In the genomic region with DNA sequence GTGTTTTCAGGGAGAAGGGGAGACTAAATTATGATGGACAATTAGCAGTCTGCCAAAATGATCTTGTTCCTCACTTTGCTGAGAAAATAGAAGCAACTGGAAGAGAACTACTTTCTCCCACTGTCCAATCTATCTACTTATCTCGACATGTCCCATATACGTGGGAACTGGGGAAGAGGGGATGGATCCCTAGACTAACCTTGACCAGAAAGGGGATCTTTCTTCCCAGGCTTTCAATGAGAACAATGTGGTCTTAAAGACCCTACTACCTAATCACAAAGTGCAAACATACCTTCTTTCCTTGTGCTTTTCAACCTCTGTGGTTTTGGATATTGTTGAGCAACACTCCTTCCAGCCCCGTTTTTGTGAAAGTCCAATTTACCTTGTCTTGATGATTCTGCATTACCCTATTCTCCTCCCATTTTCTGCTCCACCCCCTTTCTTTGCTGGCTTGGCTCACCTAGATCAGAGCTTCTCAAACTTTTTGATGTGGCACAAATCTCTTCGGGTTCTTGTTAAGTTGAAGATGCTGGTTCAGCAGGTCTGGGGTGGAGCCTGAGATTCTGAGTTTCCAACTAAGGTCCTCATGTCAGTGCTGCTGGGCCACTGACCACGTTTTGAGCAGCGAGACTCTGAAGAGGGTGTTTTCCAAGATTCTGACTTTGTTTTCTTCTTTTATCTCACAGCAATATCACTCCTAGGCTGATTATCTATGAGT, we compare ENCODE assay signal across 8 cellular contexts.
DNase-seq lines count a peak whose midpoint lies in the region; TF ChIP-seq lines count a peak whose summit lies in the region.
"Not testable (repeated sequence)": the region's sequence is repeated elsewhere in the genome, so short reads cannot be mapped to it uniquely, and the experiment has no call there.

No MANE protein-coding gene starts in this region.

- TF ChIP-seq CTCF in HEK293 (tag by site-specific recombination; IDR thresholded peaks at IDR 0.05): not testable (repeated sequence)

- POLR2A ChIA-PET in HEK293 (lab: Yijun Ruan, JAX): not testable (repeated sequence)

- H3K4me1 ChIP-seq in HEK293 (ENCODE audit: control insufficient read depth, insufficient read depth, low read length): not testable (repeated sequence)

- DNase-seq in CD1c-positive myeloid dendritic cell (ENCODE audit: extremely low spot score): peak; percentile 22
- DNase-seq in T follicular helper cell (ENCODE audit: low read depth): peak; percentile 40
- peak; percentile 26 to 41 for DNase-seq in activated CD4-positive, alpha-beta T cell treated with anti-CD3 and anti-CD28 coated beads for 4 hours
- peak; percentile 16 for DNase-seq in activated CD8-positive, alpha-beta memory T cell treated with anti-CD3 and anti-CD28 coated beads, Interleukin-2, amount 50 U/mL, for 4 hours
- peak; percentile 13 for DNase-seq in activated gamma-delta T cell treated with Interleukin-2 at 50 U/mL for 16 hours
- DNase-seq in effector CD8-positive, alpha-beta T cell (lab: John Stamatoyannopoulos, UW): peak; percentile 14
- DNase-seq in stimulated activated CD4-positive, alpha-beta T cell treated with anti-CD3 and anti-CD28 coated beads, Interleukin-4, amount 100 ng/mL, for 24 hours: peak; percentile 11

- H3K9me3 ChIP-seq in HEK293 (ENCODE audit: control insufficient read depth, insufficient read depth, low read depth, low read length): not testable (repeated sequence)

- CTCF ChIA-PET in HEK293 (lab: Yijun Ruan, JAX): not testable (repeated sequence)

- H3K4me3 ChIP-seq in HEK293 (ENCODE audit: low read depth, low read length): not testable (repeated sequence)

- peaks cover 8 to 12% of the 10 kb centered on the region in 2 experiments; a peak in 2 of 3 replicates for H3K36me3 ChIP-seq in HEK293 (ENCODE audit: control insufficient read depth in 2 of 2, insufficient read depth in 1 of 2, low read length in 2 of 2)

- not testable (repeated sequence) for H3K27ac ChIP-seq in HEK293 (ENCODE audit: extremely low read depth, low read depth, low read length)

TF ChIP-seq in HEK293, 187 proteins besides CTCF, POLR2A, EP300 and RAD21:
- peak; percentile 91 for TF ChIP-seq MZF1 (tag by site-specific recombination; IDR thresholded peaks at IDR 0.05; ENCODE audit: borderline replicate concordance)
TF ChIP-seq in HEK293: peak in this region for 1; not testable (repeated sequence) for 186.
